13 cellular contexts compared by ENCODE assay signal in the genomic region with DNA sequence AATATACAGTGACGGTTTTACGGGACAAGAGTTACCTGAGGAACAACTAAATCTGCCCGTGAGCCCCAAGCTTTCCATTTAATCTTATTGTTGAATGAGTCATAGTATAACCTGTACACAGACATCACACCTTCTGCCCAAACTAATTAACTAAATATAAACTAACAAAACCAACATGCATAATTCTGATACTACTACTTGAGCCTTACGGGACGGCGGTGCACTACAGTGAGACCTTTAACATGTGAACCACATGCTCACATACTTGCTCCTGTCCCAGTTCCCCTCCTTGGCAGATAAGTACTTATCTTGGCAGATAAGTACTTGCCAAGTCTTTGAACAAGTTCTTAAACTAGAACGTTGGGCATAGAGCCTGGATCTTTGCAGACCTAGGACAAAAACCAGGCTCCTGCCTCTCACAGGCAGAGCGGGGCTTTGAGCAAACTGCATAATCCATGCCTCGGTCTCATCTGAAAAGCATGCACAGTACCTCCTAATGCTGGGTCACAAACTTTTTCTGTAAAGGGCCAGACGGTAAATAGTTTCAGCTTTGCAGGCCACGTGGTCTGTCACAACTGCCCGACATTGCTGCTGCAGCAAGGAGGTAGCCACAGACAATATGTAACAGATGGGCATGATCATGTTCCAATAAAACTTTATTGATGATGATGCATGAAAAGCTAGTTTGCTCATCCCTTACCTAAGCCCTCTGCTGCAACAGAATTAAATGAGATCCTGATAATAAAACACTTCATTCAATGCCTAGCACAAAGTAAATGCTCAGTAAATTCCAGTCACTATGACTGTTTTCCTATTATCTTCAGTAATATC. TPM values are rescaled to one million over a fixed set of nuclear protein-coding genes. Genes with fewer than 3 reads are reported as not detected.
DNase-seq lines count a peak whose midpoint lies in the region; ATAC-seq and TF ChIP-seq lines count a peak whose summit lies in the region.
"Had no signal": no experiment of that assay in that cellular context is flagged by ENCODE, and none has a peak within 500 bp of the region (broad histone marks: within the 10 kb centered on the region; RNA-seq: fewer than 3 reads in every experiment).

No MANE protein-coding gene starts in this region.

- no peak for TF ChIP-seq POLR2A in esophagus muscularis mucosa (IDR thresholded peaks at IDR 0.05; ENCODE audit: low read depth)

- H3K36me3 Mint-ChIP-seq in activated T-cell treated with anti-CD3 and anti-CD28 coated beads, Interleukin-2, amount 50 U/mL, for 24 hours (ENCODE audit: low read depth): peaks cover 94% of the 10 kb centered on the region
- H3K36me3 Mint-ChIP-seq in stimulated activated memory B cell treated with anti-CD40 and anti-IgM and Interleukin-4, amounts not matched to agents 10 μg/mL and 1 μg/mL and 100 μg/mL, for 72 hours: peaks cover 67% of the 10 kb centered on the region
- peaks cover 94% of the 10 kb centered on the region for H3K36me3 Mint-ChIP-seq in GM23338 (ENCODE audit: low read depth)

- intact Hi-C loops in esophagus muscularis mucosa (cut with DNase I): no loop called here

- peaks cover 67% of the 10 kb centered on the region for H3K4me1 Mint-ChIP-seq in activated T-cell treated with anti-CD3 and anti-CD28 coated beads, Interleukin-2, amount 50 U/mL, for 24 hours (ENCODE audit: low read depth)
- H3K4me1 Mint-ChIP-seq in stimulated activated memory B cell treated with anti-CD40 and anti-IgM and Interleukin-4, amounts not matched to agents 10 μg/mL and 1 μg/mL and 100 μg/mL, for 72 hours: peaks cover 58% of the 10 kb centered on the region
- H3K4me1 Mint-ChIP-seq in GM23338: no peaks in the 10 kb centered on the region; the same call in 2 of the 3 replicates
- H3K4me1 Mint-ChIP-seq: neural crest cell had no signal

- peaks cover 19% of the 10 kb centered on the region; the same call in 1 of the 2 replicates for H3F3A ChIP-seq in GM23338 (replicated peaks; ENCODE audit: low read depth)

- peaks cover 79% of the 10 kb centered on the region for H3K79me2 ChIP-seq in GM23338 (replicated peaks; ENCODE audit: insufficient read depth)

- H3K9me3 Mint-ChIP-seq in activated T-cell treated with anti-CD3 and anti-CD28 coated beads, Interleukin-2, amount 50 U/mL, for 24 hours: no peaks in the 10 kb centered on the region
- no peaks in the 10 kb centered on the region for H3K9me3 Mint-ChIP-seq in stimulated activated memory B cell treated with anti-CD40 and anti-IgM and Interleukin-4, amounts not matched to agents 10 μg/mL and 1 μg/mL and 100 μg/mL, for 72 hours
- H3K9me3 Mint-ChIP-seq in GM23338: no peaks in the 10 kb centered on the region
- H3K9me3 Mint-ChIP-seq: neural crest cell had no signal

- H3K9me3 ChIP-seq in RWPE2 (ENCODE audit: severe bottlenecking) (no peaks in the 10 kb centered on the region), esophagus muscularis mucosa (no peaks in the 10 kb centered on the region)
- H3K9me3 ChIP-seq: MG63 had no signal

- H3K4me1 ChIP-seq in RWPE2 (ENCODE audit: insufficient read depth, poor library complexity, severe bottlenecking) (no peaks in the 10 kb centered on the region), esophagus muscularis mucosa (peaks cover 0 to 5% (median 2%) of the 10 kb centered on the region in 4 donors), GM23338 (ENCODE audit: insufficient read depth) (no peaks in the 10 kb centered on the region)

- DNase-seq in activated T-cell treated with anti-CD3 and anti-CD28 coated beads, Interleukin-2, amount 50 U/mL, for 24 hours: no peak
- DNase-seq in activated T-cell treated with anti-CD3 and anti-CD28 coated beads, Interleukin-2, amount 50 U/mL, for 48 hours: no peak
- DNase-seq in RWPE2 (ENCODE audit: low spot score) (no peak), esophagus muscularis mucosa (ENCODE audit: extremely low spot score) (peak; percentile 45), HuH-7 (ENCODE audit: low spot score) (no peak), GM23338 (ENCODE audit: low spot score) (no peak)
- no peak for DNase-seq in stimulated activated CD4-positive, alpha-beta T cell treated with anti-CD3 and anti-CD28 coated beads, Interleukin-4, amount 100 ng/mL, for 1 hour
- DNase-seq: ACHN, MG63, NCI-H2029, SHP77 had no signal

- TF ChIP-seq EP300 in esophagus muscularis mucosa (IDR thresholded peaks at IDR 0.05): no peak

- TF ChIP-seq CTCF in RWPE2 (IDR thresholded peaks at IDR 0.05; ENCODE audit: poor library complexity, severe bottlenecking) (no peak), esophagus muscularis mucosa (IDR thresholded peaks at IDR 0.05) (no peak), GM23338 (conservative IDR thresholded peaks at IDR 0.05; ENCODE audit: low read depth in 2 of 2) (no peak)

- peak; percentile 24; the same call in 1 of the 3 replicates for ATAC-seq in RWPE2 (ENCODE audit: low read depth)
- ATAC-seq in stimulated activated memory B cell treated with anti-CD40 and anti-IgM and Interleukin-4, amounts not matched to agents 10 μg/mL and 1 μg/mL and 100 μg/mL, for 72 hours: no peak
- no peak for ATAC-seq in GM23338

- no peak overlapping the region for H3K4me3 ChIP-seq in RWPE2 (ENCODE audit: severe bottlenecking)
- no peak overlapping the region for H3K4me3 ChIP-seq in esophagus muscularis mucosa
- no peak overlapping the region for H3K4me3 ChIP-seq in GM23338
- H3K4me3 ChIP-seq: MG63 had no signal

- H3K4me3 Mint-ChIP-seq in activated T-cell treated with anti-CD3 and anti-CD28 coated beads, Interleukin-2, amount 50 U/mL, for 24 hours: no peak overlapping the region
- H3K4me3 Mint-ChIP-seq in stimulated activated memory B cell treated with anti-CD40 and anti-IgM and Interleukin-4, amounts not matched to agents 10 μg/mL and 1 μg/mL and 100 μg/mL, for 72 hours: no peak overlapping the region
- no peak overlapping the region for H3K4me3 Mint-ChIP-seq in GM23338
- H3K4me3 Mint-ChIP-seq: neural crest cell had no signal

- H3K27me3 Mint-ChIP-seq in activated T-cell treated with anti-CD3 and anti-CD28 coated beads, Interleukin-2, amount 50 U/mL, for 24 hours: no peaks in the 10 kb centered on the region
- no peaks in the 10 kb centered on the region for H3K27me3 Mint-ChIP-seq in stimulated activated memory B cell treated with anti-CD40 and anti-IgM and Interleukin-4, amounts not matched to agents 10 μg/mL and 1 μg/mL and 100 μg/mL, for 72 hours
- peaks cover 2% of the 10 kb centered on the region for H3K27me3 Mint-ChIP-seq in GM23338 (ENCODE audit: insufficient read depth, low read depth, poor library complexity)

- 85% methylated on average over 11 of the region's 12 CpGs for WGBS in esophagus muscularis mucosa

- peak overlapping the region; percentile 58 for H3K27ac Mint-ChIP-seq in activated T-cell treated with anti-CD3 and anti-CD28 coated beads, Interleukin-2, amount 50 U/mL, for 24 hours
- H3K27ac Mint-ChIP-seq in stimulated activated memory B cell treated with anti-CD40 and anti-IgM and Interleukin-4, amounts not matched to agents 10 μg/mL and 1 μg/mL and 100 μg/mL, for 72 hours: peak overlapping the region; percentile 63
- H3K27ac Mint-ChIP-seq in GM23338: no peak overlapping the region

- H4K20me1 ChIP-seq in GM23338 (replicated peaks; ENCODE audit: insufficient read depth): peaks cover 45% of the 10 kb centered on the region

- H3K27ac ChIP-seq in RWPE2 (ENCODE audit: poor library complexity, severe bottlenecking) (no peak overlapping the region), esophagus muscularis mucosa (replicated peaks in 1 of 4) (no peak overlapping the region), GM23338 (ENCODE audit: low read depth) (no peak overlapping the region)

- peaks cover 100% of the 10 kb centered on the region for H3K36me3 ChIP-seq in RWPE2 (ENCODE audit: low read depth)
- H3K36me3 ChIP-seq in esophagus muscularis mucosa: peaks cover 28 to 94% (median 82%) of the 10 kb centered on the region in 4 donors
- H3K36me3 ChIP-seq in GM23338 (ENCODE audit: insufficient read depth): peaks cover 70% of the 10 kb centered on the region

- H3K27me3 ChIP-seq in RWPE2 (ENCODE audit: insufficient read depth, poor library complexity, severe bottlenecking): no peaks in the 10 kb centered on the region
- H3K27me3 ChIP-seq in esophagus muscularis mucosa: no peaks in the 10 kb centered on the region
- no peaks in the 10 kb centered on the region for H3K27me3 ChIP-seq in GM23338 (ENCODE audit: insufficient read depth)
- H3K27me3 ChIP-seq: MG63 had no signal

- H3K9me2 ChIP-seq in GM23338 (ENCODE audit: insufficient read depth): no peaks in the 10 kb centered on the region

- no peak overlapping the region for H3K4me2 ChIP-seq in GM23338

- no peak overlapping the region for H2AFZ ChIP-seq in GM23338

TF ChIP-seq in GM23338, 12 proteins besides CTCF, POLR2A, EP300 and RAD21 (continues in another document):
- TF ChIP-seq, protein P1, sequence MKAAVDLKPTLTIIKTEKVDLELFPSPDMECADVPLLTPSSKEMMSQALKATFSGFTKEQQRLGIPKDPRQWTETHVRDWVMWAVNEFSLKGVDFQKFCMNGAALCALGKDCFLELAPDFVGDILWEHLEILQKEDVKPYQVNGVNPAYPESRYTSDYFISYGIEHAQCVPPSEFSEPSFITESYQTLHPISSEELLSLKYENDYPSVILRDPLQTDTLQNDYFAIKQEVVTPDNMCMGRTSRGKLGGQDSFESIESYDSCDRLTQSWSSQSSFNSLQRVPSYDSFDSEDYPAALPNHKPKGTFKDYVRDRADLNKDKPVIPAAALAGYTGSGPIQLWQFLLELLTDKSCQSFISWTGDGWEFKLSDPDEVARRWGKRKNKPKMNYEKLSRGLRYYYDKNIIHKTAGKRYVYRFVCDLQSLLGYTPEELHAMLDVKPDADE (IDR thresholded peaks at IDR 0.05): no peak
- no peak for TF ChIP-seq POLR2AphosphoS5 (IDR thresholded peaks at IDR 0.05; ENCODE audit: low read depth)

RNA-seq across cellular contexts. Expression of a gene that starts 23.0 kb away (rescaled TPM):
- total RNA-seq in esophagus muscularis mucosa: 10 to 100 TPM; 15.4 to 27.3 (median 18.6) TPM
- total RNA-seq in GM23338 (2014; rRNA removed; shearing (Covaris generic)): 76.7 and 78.0 TPM in 2 replicates
- polyA plus RNA-seq in GM23338 (2016; fragmentation: Nextera tagmentation; extraction: Ambion mirVana): 30.8 and 32.8 TPM in 2 replicates
